Comparison of ENCODE assay signal across 28 cellular contexts in the genomic region with DNA sequence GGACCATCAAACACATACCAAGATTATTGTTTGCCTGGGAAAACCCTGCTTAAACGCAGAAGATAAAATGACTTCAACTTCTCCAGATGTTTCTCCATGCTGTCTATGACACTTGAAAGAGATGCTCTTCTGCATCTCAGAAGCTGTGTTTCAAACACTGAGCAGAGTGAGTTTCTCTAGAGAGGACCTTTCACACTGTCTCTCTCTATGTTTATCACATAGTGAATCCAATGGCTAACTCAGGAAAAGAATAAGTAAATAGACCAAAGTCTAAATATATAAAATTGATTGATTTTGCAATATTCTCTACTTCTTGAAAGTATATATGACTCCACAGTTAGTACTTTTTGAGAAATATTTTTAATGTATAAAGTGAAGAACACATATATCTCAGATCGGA.
"Had no signal": no experiment of that assay in that cellular context is flagged by ENCODE, and none has a peak within 500 bp of the region (broad histone marks: within the 10 kb centered on the region; RNA-seq: fewer than 3 reads in every experiment).

No MANE protein-coding gene starts in this region.

- H3K27ac ChIP-seq: colonic mucosa, coronary artery, dorsolateral prefrontal cortex, epithelial cell of prostate, esophagus muscularis mucosa, esophagus squamous epithelium, foreskin keratinocyte, gastrocnemius medialis, gastroesophageal sphincter, heart left ventricle, heart right ventricle had no signal

- DNase-seq: colonic mucosa; cortex of kidney; dermis blood vessel endothelial cell; dorsolateral prefrontal cortex; effector CD4-positive, alpha-beta T cell; effector CD8-positive, alpha-beta T cell; effector memory CD4-positive, alpha-beta T cell; effector memory CD8-positive, alpha-beta T cell; endodermal cell; erythroblast; esophagus squamous epithelium; foreskin fibroblast; foreskin keratinocyte; foreskin melanocyte; gastrocnemius medialis; glutamatergic neuron; head of caudate nucleus; heart left ventricle; heart right ventricle had no signal

- H3K36me3 ChIP-seq: colonic mucosa, esophagus muscularis mucosa, esophagus squamous epithelium, gastrocnemius medialis, gastroesophageal sphincter, heart left ventricle, heart right ventricle had no signal

- H3K27me3 ChIP-seq: colonic mucosa, dorsolateral prefrontal cortex, esophagus muscularis mucosa, esophagus squamous epithelium, foreskin keratinocyte, gastrocnemius medialis, gastroesophageal sphincter, heart left ventricle, heart right ventricle had no signal

- H3K9me3 ChIP-seq: colonic mucosa, esophagus muscularis mucosa, gastrocnemius medialis had no signal

- H3K4me3 ChIP-seq: colonic mucosa, coronary artery, dorsolateral prefrontal cortex, esophagus muscularis mucosa, esophagus squamous epithelium, gastrocnemius medialis, gastroesophageal sphincter, heart left ventricle, heart right ventricle had no signal

- FAIRE-seq: colon, endometrium, endothelial cell of umbilical vein, frontal cortex had no signal

- ATAC-seq: effector memory CD8-positive, alpha-beta T cell; esophagus mucosa; foreskin keratinocyte; gastrocnemius medialis; gastroesophageal sphincter; heart left ventricle; heart right ventricle had no signal

- H3K4me1 ChIP-seq: colonic mucosa, esophagus muscularis mucosa, esophagus squamous epithelium, foreskin keratinocyte, gastrocnemius medialis, gastroesophageal sphincter, heart left ventricle, heart right ventricle had no signal
